Comparison of ENCODE assay signal across 17 cellular contexts in genomic region chr22:45481661-45482060, GRCh38. TPM values are rescaled to one million over a fixed set of nuclear protein-coding genes. Genes with fewer than 3 reads are reported as not detected.
A peak's percentile ranks its signal among the peaks of the same experiment; 100 is the strongest.
DNase-seq lines count a peak whose midpoint lies in the region; ATAC-seq, FAIRE-seq and TF ChIP-seq lines count a peak whose summit lies in the region.
"Had no signal": no experiment of that assay in that cellular context is flagged by ENCODE, and none has a peak within 500 bp of the region (broad histone marks: within the 10 kb centered on the region; RNA-seq: fewer than 3 reads in every experiment).

No MANE protein-coding gene starts in this region.

- TF ChIP-seq POLR2A in spleen (IDR thresholded peaks at IDR 0.05) = no peak

- peaks cover 0 to 12% (median 0%) of the 10 kb centered on the region in 7 donors for H3K27me3 ChIP-seq in spleen (replicated peaks in 1 of 7)
- H3K27me3 ChIP-seq: BLaER1 had no signal

- H3K4me3 ChIP-seq in HEK293 (ENCODE audit: low read depth, low read length) = no peak overlapping the region
- H3K4me3 ChIP-seq in spleen = no peak overlapping the region
- H3K4me3 ChIP-seq: BLaER1 had no signal

- peak; percentile 31 for FAIRE-seq in endometrium (lab: Jason Lieb, UNC)
- FAIRE-seq: H1 had no signal

- H3K4me1 ChIP-seq in HEK293 (ENCODE audit: control insufficient read depth, insufficient read depth, low read length) (no peaks in the 10 kb centered on the region), spleen (no peaks in the 10 kb centered on the region)
- H3K4me1 ChIP-seq: BLaER1 had no signal

- TF ChIP-seq CTCF in HEK293 (tag by site-specific recombination; IDR thresholded peaks at IDR 0.05) (no peak), spleen (IDR thresholded peaks at IDR 0.05 in 8 of 11, conservative IDR thresholded peaks at IDR 0.05 in 3 of 11) (no peak)

- H3K36me3 ChIP-seq in HEK293 (ENCODE audit: control insufficient read depth in 2 of 2, insufficient read depth in 1 of 2, low read length in 2 of 2) (no peaks in the 10 kb centered on the region), spleen (no peaks in the 10 kb centered on the region)
- H3K36me3 ChIP-seq: BLaER1 had no signal

- no peak for ATAC-seq in GM21367 (IDR thresholded peaks at IDR 0.05; ENCODE audit: unreplicated experiment)
- no peak for ATAC-seq in GM21528 (IDR thresholded peaks at IDR 0.05; ENCODE audit: low FRiP score, unreplicated experiment)
- ATAC-seq in HG02938 (IDR thresholded peaks at IDR 0.05; ENCODE audit: unreplicated experiment) = no peak

- H3K27ac ChIP-seq in HEK293 (ENCODE audit: extremely low read depth, low read depth, low read length) (no peak overlapping the region), spleen (no peak overlapping the region)
- H3K27ac ChIP-seq: BLaER1, HL-60 had no signal

- CTCF ChIA-PET in HEK293 (lab: Yijun Ruan, JAX) = interaction anchor here (0.9 kb wide), 1 partner anchor 72 kb away, joined by 3 read pairs; no protein-coding TSS in a partner anchor

- 85 to 90% (median 89%) methylated on average over 5 of the region's 5 CpGs for WGBS in spleen, 5 donors

- intact Hi-C loops in spleen (cut with DNase I; ENCODE audit: low total_unique reads) = no loop called here

- DNase-seq in NCI-H2171 treated with DMSO at 0.1 percent for 48 hours (lab: John Stamatoyannopoulos, UW) (peak; percentile 60), NCI-H2171 (lab: John Stamatoyannopoulos, UW) (no peak), spleen (peak; percentile 3)
- DNase-seq: 8988T; Calu3; CD4-positive, alpha-beta memory T cell; DMS79 treated with DMSO at 0.1 percent for 48 hours; GF-D8; H9 had no signal

- H3K9me3 ChIP-seq in HEK293 (ENCODE audit: control insufficient read depth, insufficient read depth, low read depth, low read length) (no peaks in the 10 kb centered on the region), spleen (peaks cover 0 to 10% (median 3%) of the 10 kb centered on the region in 8 donors)

- POLR2A ChIA-PET in HEK293 (lab: Yijun Ruan, JAX) = no interaction called here

TF ChIP-seq in HEK293, 187 proteins besides CTCF, POLR2A, EP300 and RAD21:
- TF ChIP-seq SCRT2 (tag by site-specific recombination; IDR thresholded peaks at IDR 0.05) (no peak), ZSCAN4 (tag by site-specific recombination; IDR thresholded peaks at IDR 0.05) (no peak), ZNF776 (tag by site-specific recombination; IDR thresholded peaks at IDR 0.05; ENCODE audit: borderline replicate concordance) (no peak), KLF10 (tag by site-specific recombination; IDR thresholded peaks at IDR 0.05) (no peak), ZNF394 (tag by site-specific recombination; IDR thresholded peaks at IDR 0.05; ENCODE audit: borderline replicate concordance) (no peak), PRDM10 (tag by site-specific recombination; IDR thresholded peaks at IDR 0.05) (peak; percentile 30; the same call in 1 of the 2 replicates), ZNF701 (tag by site-specific recombination; IDR thresholded peaks at IDR 0.05) (no peak), ZNF658 (tag by site-specific recombination; IDR thresholded peaks at IDR 0.05) (no peak), ZNF621 (tag by site-specific recombination; IDR thresholded peaks at IDR 0.05) (no peak)

RNA-seq across cellular contexts. Expression of gene FBLN1, which starts 21.0 kb away (rescaled TPM):
- total RNA-seq in spleen = 10 to 100 TPM in 5 of 7 donors, 1 to 10 TPM in 2; 5.2 to 20.3 (median 13.5) TPM
- 10 to 100 TPM in 1 of 3 donors, 1 to 10 TPM in 2; 1.9 to 10.4 (median 6.1) TPM for polyA plus RNA-seq in spleen
- total RNA-seq: CD4-positive, alpha-beta memory T cell had no signal
- polyA plus RNA-seq: CD4-positive, alpha-beta memory T cell had no signal
